In the genomic region with DNA sequence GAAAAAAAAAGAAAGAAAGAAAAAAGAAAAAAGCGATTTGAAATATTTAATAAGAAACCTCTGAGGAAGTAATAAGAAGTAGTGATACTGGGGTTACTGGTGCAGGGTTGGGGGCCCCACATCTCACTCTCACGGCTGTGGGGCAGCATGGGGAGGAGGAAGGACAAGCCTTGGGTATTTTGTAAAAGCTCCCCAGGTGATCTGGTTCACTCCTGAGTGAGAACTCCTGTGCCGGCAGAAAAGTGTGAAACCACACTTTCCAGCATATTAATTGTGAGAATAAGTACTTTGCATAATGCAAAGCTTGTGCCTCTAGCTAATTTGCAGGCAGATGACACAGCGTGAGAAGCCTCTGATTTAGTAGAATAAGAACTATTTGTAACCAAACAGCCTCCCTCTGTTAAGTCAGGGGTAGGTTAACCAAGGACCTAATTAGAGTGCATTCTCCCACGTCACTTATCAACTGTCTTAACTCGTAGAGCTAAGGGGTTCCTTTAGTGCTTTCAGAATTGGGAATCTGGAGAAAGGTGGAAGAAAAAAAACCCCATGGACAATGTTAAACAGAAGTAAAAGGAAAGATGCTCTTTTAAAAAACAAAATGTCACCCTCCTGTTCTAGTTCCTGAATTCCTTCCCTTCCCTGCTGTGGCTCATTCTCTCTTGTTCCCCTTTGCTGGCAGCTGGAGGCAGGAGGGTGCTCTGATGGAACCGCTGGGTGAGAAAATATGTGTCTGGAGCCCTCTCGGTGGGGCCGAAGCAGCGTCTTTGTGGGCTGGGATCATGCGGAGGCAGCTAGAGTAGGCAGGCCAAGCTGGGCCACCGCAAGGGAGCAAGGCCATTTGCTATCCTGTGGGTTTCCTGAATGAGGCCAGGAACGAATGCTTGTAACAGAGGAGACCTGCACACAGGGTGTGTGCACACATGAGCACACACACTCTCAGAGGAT, we compare ENCODE assay signal across 8 cellular contexts.
DNase-seq lines count a peak whose midpoint lies in the region; ATAC-seq and TF ChIP-seq lines count a peak whose summit lies in the region.

No MANE protein-coding gene starts in this region.

- no peaks in the 10 kb centered on the region for H4K20me1 ChIP-seq in mammary epithelial cell (ENCODE audit: insufficient read depth, low read length)

- dilution Hi-C loops in mammary epithelial cell (cut with HindIII; ENCODE audit: low sequenced_read_pairs), result no loop called here

- H3K4me2 ChIP-seq in mammary epithelial cell (ENCODE audit: insufficient read depth, low read depth, low read length), result no peak overlapping the region

- peaks cover 16% of the 10 kb centered on the region for H3K36me3 Mint-ChIP-seq in T-helper 2 cell treated with Interferon-gamma antibody and Interleukin-4, amounts not matched to agents 5 μg/mL and 100 μg/mL, for 36 hours (ENCODE audit: low read depth)

- H3K27ac ChIP-seq in dorsolateral prefrontal cortex, result peak overlapping the region in 54 of 59 donors; percentile 0 to 85 (median 64)
- no peak overlapping the region for H3K27ac ChIP-seq in mammary epithelial cell (ENCODE audit: insufficient read depth, low read depth, low read length)
- H3K27ac ChIP-seq in SJCRH30, result no peak overlapping the region

- H3K9me3 ChIP-seq in mammary epithelial cell (replicated peaks; ENCODE audit: insufficient read depth, low read length) (no peaks in the 10 kb centered on the region), SJCRH30 (replicated peaks) (no peaks in the 10 kb centered on the region; the same call in 1 of the 2 replicates)

- CTCF ChIA-PET in mammary epithelial cell (lab: Charles Lee; ENCODE audit: low non-redundant PET), result no interaction called here

- H3K9me3 Mint-ChIP-seq in T-helper 2 cell treated with Interferon-gamma antibody and Interleukin-4, amounts not matched to agents 5 μg/mL and 100 μg/mL, for 36 hours, result no peaks in the 10 kb centered on the region

- WGBS in mammary epithelial cell (ENCODE audit: low coverage, missing lambda C conversion rate), result 92% methylated on average over 12 of the region's 13 CpGs

- peaks cover 3% of the 10 kb centered on the region for H3K79me2 ChIP-seq in mammary epithelial cell (ENCODE audit: insufficient read depth, low read length)

- BruUV-seq in mammary epithelial cell (replicated peaks; lab: Mats Ljungman, UMichigan), result no TSS peak

- H3K4me1 ChIP-seq in mammary epithelial cell (ENCODE audit: insufficient read depth, low read length) (no peaks in the 10 kb centered on the region), SJCRH30 (peaks cover 3% of the 10 kb centered on the region; the same call in 1 of the 2 replicates)

- H3K27me3 ChIP-seq in dorsolateral prefrontal cortex (no peaks in the 10 kb centered on the region), mammary epithelial cell (ENCODE audit: insufficient read depth, low read length) (no peaks in the 10 kb centered on the region), SJCRH30 (no peaks in the 10 kb centered on the region)

- peak overlapping the region; percentile 60 for H3K4me3 Mint-ChIP-seq in T-helper 2 cell treated with Interferon-gamma antibody and Interleukin-4, amounts not matched to agents 5 μg/mL and 100 μg/mL, for 36 hours

- H2AFZ ChIP-seq in mammary epithelial cell (ENCODE audit: low read depth, low read length), result no peak overlapping the region

- H3K9ac ChIP-seq in mammary epithelial cell (ENCODE audit: insufficient read depth, low read length), result no peak overlapping the region

- intact Hi-C loops in dorsolateral prefrontal cortex (cut with DNase I) (loop anchor here in 1 of 2 donors (5.0 kb wide), 2 partner anchors 47 to 108 kb away; a partner anchor contains a TSS), mammary epithelial cell (cut with micrococcal nuclease) (no loop called here)

- H3K4me1 Mint-ChIP-seq in T-helper 2 cell treated with Interferon-gamma antibody and Interleukin-4, amounts not matched to agents 5 μg/mL and 100 μg/mL, for 36 hours (ENCODE audit: low read depth), result peaks cover 95% of the 10 kb centered on the region

- in situ Hi-C loops in mammary epithelial cell (cut with MboI; ENCODE audit: low sequenced_read_pairs in 2 of 2), result no loop called here

- no peaks in the 10 kb centered on the region for H3K27me3 Mint-ChIP-seq in T-helper 2 cell treated with Interferon-gamma antibody and Interleukin-4, amounts not matched to agents 5 μg/mL and 100 μg/mL, for 36 hours (ENCODE audit: low read depth)

- H3K27ac Mint-ChIP-seq in T-helper 2 cell treated with Interferon-gamma antibody and Interleukin-4, amounts not matched to agents 5 μg/mL and 100 μg/mL, for 36 hours, result peak overlapping the region; percentile 84

- H3K4me3 ChIP-seq in dorsolateral prefrontal cortex, result peak overlapping the region in 3 of 59 donors; percentile 8 to 19 (median 9)
- no peak overlapping the region for H3K4me3 ChIP-seq in mammary epithelial cell (replicated peaks in 1 of 3; ENCODE audit: insufficient read depth in 1 of 3, low read depth in 2 of 3, low read length in 3 of 3)
- no peak overlapping the region for H3K4me3 ChIP-seq in SJCRH30

- H3K36me3 ChIP-seq in mammary epithelial cell (ENCODE audit: insufficient read depth, low read length) (no peaks in the 10 kb centered on the region), SJCRH30 (peaks cover 4% of the 10 kb centered on the region; the same call in 1 of the 2 replicates)

- DNase-seq in T-helper 2 cell treated with Interferon-gamma antibody and Interleukin-4, amounts not matched to agents 5 μg/mL and 100 μg/mL, for 36 hours (ENCODE audit: low spot score), result peak; percentile 65
- no peak for DNase-seq in dorsolateral prefrontal cortex
- peak in 2 of 3 donors; percentile 27 to 35 for DNase-seq in stimulated activated CD4-positive, alpha-beta T cell treated with anti-CD3 and anti-CD28 coated beads, TNF-alpha, amount 100 ng/mL, for 1 hour (ENCODE audit: low read depth in 3 of 3, low spot score in 1 of 3)
- no peak for DNase-seq in mammary epithelial cell
- no peak for DNase-seq in DMS53 treated with DMSO at 0.1 percent for 48 hours (lab: John Stamatoyannopoulos, UW; ENCODE audit: unreplicated experiment)
- no peak for DNase-seq in SJCRH30

- ATAC-seq in GM19023 (IDR thresholded peaks at IDR 0.05; ENCODE audit: unreplicated experiment) (peak; percentile 76), HG02870 (IDR thresholded peaks at IDR 0.05; ENCODE audit: unreplicated experiment) (peak; percentile 83)

- TF ChIP-seq CTCF in dorsolateral prefrontal cortex (IDR thresholded peaks at IDR 0.05 in 54 of 56, conservative IDR thresholded peaks at IDR 0.05 in 2 of 56; ENCODE audit: low read depth in 1 of 56, partially characterized antibody in 56 of 56) (no peak), mammary epithelial cell (conservative IDR thresholded peaks at IDR 0.05 in 1 of 2, IDR thresholded peaks at IDR 0.05 in 1 of 2; ENCODE audit: extremely low read depth in 1 of 2, insufficient read depth in 1 of 2, low read depth in 1 of 2, low read length in 2 of 2) (no peak)

Comparison
In these comparisons a context has a peak if more than half of its experiments do, and no peak if none do; other contexts are left out.
1. DNase-seq: peak in T-helper 2 cell treated with Interferon-gamma antibody and Interleukin-4, amounts not matched to agents 5 μg/mL and 100 μg/mL, for 36 hours (single experiment) and stimulated activated CD4-positive, alpha-beta T cell treated with anti-CD3 and anti-CD28 coated beads, TNF-alpha, amount 100 ng/mL, for 1 hour (2 of 3); none in dorsolateral prefrontal cortex (0 of 10), mammary epithelial cell (single experiment), DMS53 treated with DMSO at 0.1 percent for 48 hours (single experiment) and SJCRH30 (0 of 2).
2. H3K27ac ChIP-seq: peak in dorsolateral prefrontal cortex (54 of 59); none in mammary epithelial cell (single experiment) and SJCRH30 (single experiment).